ENCODE assay signal across 19 cellular contexts in the genomic region with DNA sequence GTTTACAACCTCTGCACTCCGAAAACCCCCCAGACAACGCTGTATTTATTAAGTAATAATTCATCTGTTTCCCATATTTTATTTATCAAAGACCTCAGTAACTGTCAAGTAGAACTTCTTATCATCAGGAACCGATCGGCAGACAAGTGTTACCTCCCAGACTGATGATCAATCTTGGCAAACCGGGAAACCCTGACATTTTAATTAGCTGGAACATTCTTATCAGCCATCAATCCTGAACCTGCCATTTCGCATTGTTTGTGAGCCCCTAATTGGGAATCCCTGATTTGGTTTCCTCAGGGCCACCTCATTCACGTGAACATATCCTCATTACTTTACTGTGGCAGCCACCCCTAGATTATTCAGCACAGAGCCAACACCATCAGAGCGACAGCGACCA.
DNase-seq lines count a peak whose midpoint lies in the region; ATAC-seq, FAIRE-seq and TF ChIP-seq lines count a peak whose summit lies in the region.
"Had no signal": no experiment of that assay in that cellular context is flagged by ENCODE, and none has a peak within 500 bp of the region (broad histone marks: within the 10 kb centered on the region; RNA-seq: fewer than 3 reads in every experiment).

No MANE protein-coding gene starts in this region.

- CTCF ChIA-PET in K562 (lab: Yijun Ruan, JAX; ENCODE audit: low intra/inter-chr PET ratio), result no interaction called here

- TF ChIP-seq EP300 in K562 (IDR thresholded peaks at IDR 0.05; ENCODE audit: low read length), result no peak

- H3K9me3 ChIP-seq in K562 (replicated peaks; ENCODE audit: control insufficient read depth, insufficient read depth, low read depth, low read length) (no peaks in the 10 kb centered on the region), vagina (no peaks in the 10 kb centered on the region), right cardiac atrium (ENCODE audit: control insufficient read depth, low read length) (no peaks in the 10 kb centered on the region), MM.1S (replicated peaks; ENCODE audit: insufficient read depth, low read length) (no peaks in the 10 kb centered on the region)

- no peaks in the 10 kb centered on the region for H3K9me1 ChIP-seq in K562 (ENCODE audit: control insufficient read depth, insufficient read depth, low read length)

- H3K4me1 ChIP-seq in K562 (replicated peaks in 1 of 2; ENCODE audit: control insufficient read depth in 2 of 2, insufficient read depth in 2 of 2, low read length in 2 of 2), result no peaks in the 10 kb centered on the region
- H3K4me1 ChIP-seq in vagina, result no peaks in the 10 kb centered on the region
- no peaks in the 10 kb centered on the region for H3K4me1 ChIP-seq in right cardiac atrium (ENCODE audit: control insufficient read depth, insufficient read depth, low read length)
- H3K4me1 ChIP-seq in MM.1S (ENCODE audit: low read length), result no peaks in the 10 kb centered on the region

- TF ChIP-seq POLR2A in K562 (conservative IDR thresholded peaks at IDR 0.05) (no peak), vagina (IDR thresholded peaks at IDR 0.05) (no peak)

- POLR2A ChIA-PET in K562 (lab: Yijun Ruan, JAX), result interaction anchor here (0.7 kb wide), 1 partner anchor 147 kb away, joined by 3 read pairs; no protein-coding TSS in a partner anchor

- intact Hi-C loops in K562 (cut with micrococcal nuclease) (no loop called here), vagina (cut with DNase I) (loop anchor here (5.0 kb wide), 1 partner anchor 180 kb away; no protein-coding TSS in a partner anchor), right cardiac atrium (cut with DNase I) (no loop called here)

- H3K79me2 ChIP-seq in K562 (ENCODE audit: control insufficient read depth, insufficient read depth, low read length) (no peaks in the 10 kb centered on the region), MM.1S (ENCODE audit: low read length) (no peaks in the 10 kb centered on the region)

- ATAC-seq in K562, result no peak
- no peak for ATAC-seq in right cardiac atrium
- ATAC-seq: GM23338, HepG2 had no signal

- 9% methylated on average over 9 of the region's 9 CpGs for WGBS in K562 (ENCODE audit: insufficient coverage, low coverage, missing lambda C conversion rate)
- WGBS in right cardiac atrium, result 54% methylated on average over 9 of the region's 9 CpGs

- H3K4me3 ChIP-seq in K562, result no peak overlapping the region
- H3K4me3 ChIP-seq in vagina, result no peak overlapping the region
- no peak overlapping the region for H3K4me3 ChIP-seq in coronary artery
- H3K4me3 ChIP-seq in right cardiac atrium (ENCODE audit: low read length), result no peak overlapping the region
- H3K4me3 ChIP-seq in MM.1S (ENCODE audit: low read length), result no peak overlapping the region
- H3K4me3 ChIP-seq: GM23338 had no signal

- H2AFZ ChIP-seq in K562 (ENCODE audit: low read depth, low read length), result no peak overlapping the region
- no peak overlapping the region for H2AFZ ChIP-seq in MM.1S (ENCODE audit: low read length)
- H2AFZ ChIP-seq: GM23338 had no signal

- no peaks in the 10 kb centered on the region for H3K9me2 ChIP-seq in MM.1S (replicated peaks; ENCODE audit: insufficient read depth, low read length)

- BruUV-seq in K562 (replicated peaks; lab: Mats Ljungman, UMichigan), result no TSS peak

- no peak for FAIRE-seq in K562 (lab: Jason Lieb, UNC)
- FAIRE-seq: A204.1, G401.6, GM12891, HepG2 had no signal

- H3K27me3 ChIP-seq in K562 (ENCODE audit: control insufficient read depth in 2 of 2, insufficient read depth in 2 of 2, low read length in 2 of 2) (peaks cover 2 to 12% of the 10 kb centered on the region in 2 experiments; a peak in 3 of 5 replicates), vagina (no peaks in the 10 kb centered on the region), right cardiac atrium (ENCODE audit: control insufficient read depth, insufficient read depth) (no peaks in the 10 kb centered on the region), MM.1S (replicated peaks; ENCODE audit: insufficient read depth, low read length) (no peaks in the 10 kb centered on the region)

- H3K4me2 ChIP-seq in K562 (ENCODE audit: insufficient read depth, low read length) (no peak overlapping the region), MM.1S (ENCODE audit: low read depth, low read length) (no peak overlapping the region)
- H3K4me2 ChIP-seq: GM23338 had no signal

- in situ Hi-C loops in K562 (cut with MboI), result no loop called here

- TF ChIP-seq CTCF in K562 (IDR thresholded peaks at IDR 0.05 in 2 of 3, conservative IDR thresholded peaks at IDR 0.05 in 1 of 3; ENCODE audit: insufficient read depth in 2 of 3, low read depth in 1 of 3, low read length in 3 of 3) (no peak), vagina (IDR thresholded peaks at IDR 0.05) (no peak), coronary artery (IDR thresholded peaks at IDR 0.05) (no peak), MM.1S (IDR thresholded peaks at IDR 0.05; ENCODE audit: low read length) (no peak)

- DNase-seq in activated effector memory CD4-positive, alpha-beta T cell treated with anti-CD3 and anti-CD28 coated beads, Interleukin-2, amount 50 U/mL, for 16 hours, result peak; percentile 6
- DNase-seq in activated effector memory CD4-positive, alpha-beta T cell treated with Interleukin-2 at 50 U/mL for 16 hours, result no peak
- DNase-seq in K562 (ENCODE audit: extremely low read depth in 1 of 4, low spot score in 3 of 4) (no peak), islet precursor cell (peak; percentile 46), vagina (ENCODE audit: extremely low spot score in 2 of 2) (peak; percentile 16 to 34), coronary artery (ENCODE audit: low spot score) (no peak), right cardiac atrium (no peak), MM.1S (no peak)
- DNase-seq: C1 segment of cervical spinal cord; Calu3; CD4-positive, alpha-beta T cell; DMS79; H7; HFFc6 had no signal

- TF ChIP-seq RAD21 in K562 (CRISPR knock-in tag; conservative IDR thresholded peaks at IDR 0.05 in 1 of 2, IDR thresholded peaks at IDR 0.05 in 1 of 2), result no peak

- no peaks in the 10 kb centered on the region for H3F3A ChIP-seq in MM.1S (ENCODE audit: insufficient read depth, low read length)

- H3K36me3 ChIP-seq in K562 (ENCODE audit: control insufficient read depth, insufficient read depth, low read length), result no peaks in the 10 kb centered on the region
- no peaks in the 10 kb centered on the region for H3K36me3 ChIP-seq in vagina
- H3K36me3 ChIP-seq in MM.1S (replicated peaks; ENCODE audit: insufficient read depth, low read length), result no peaks in the 10 kb centered on the region

- no peak overlapping the region for H3K27ac ChIP-seq in K562 (ENCODE audit: extremely low read depth, low read depth, low read length)
- H3K27ac ChIP-seq in vagina, result no peak overlapping the region
- H3K27ac ChIP-seq in coronary artery, result no peak overlapping the region
- H3K27ac ChIP-seq in right cardiac atrium (ENCODE audit: low read length), result no peak overlapping the region
- H3K27ac ChIP-seq in MM.1S (ENCODE audit: low read length), result no peak overlapping the region

- H4K20me1 ChIP-seq in K562 (replicated peaks; ENCODE audit: control insufficient read depth, insufficient read depth, low read length) (no peaks in the 10 kb centered on the region), MM.1S (ENCODE audit: insufficient read depth, low read length) (no peaks in the 10 kb centered on the region)

- H3K9ac ChIP-seq in K562 (ENCODE audit: insufficient read depth in 1 of 2, low read depth in 2 of 2, low read length in 2 of 2) (no peak overlapping the region), MM.1S (ENCODE audit: low read length) (no peak overlapping the region)

TF ChIP-seq in K562, 482 proteins besides CTCF, POLR2A, EP300 and RAD21 (continues in another document):
- no peak for TF ChIP-seq ZKSCAN1 (IDR thresholded peaks at IDR 0.05; ENCODE audit: low read depth, low read length)
- TF ChIP-seq ZFPM2 (CRISPR knock-in tag; IDR thresholded peaks at IDR 0.05), result no peak
- TF ChIP-seq, protein P1, sequence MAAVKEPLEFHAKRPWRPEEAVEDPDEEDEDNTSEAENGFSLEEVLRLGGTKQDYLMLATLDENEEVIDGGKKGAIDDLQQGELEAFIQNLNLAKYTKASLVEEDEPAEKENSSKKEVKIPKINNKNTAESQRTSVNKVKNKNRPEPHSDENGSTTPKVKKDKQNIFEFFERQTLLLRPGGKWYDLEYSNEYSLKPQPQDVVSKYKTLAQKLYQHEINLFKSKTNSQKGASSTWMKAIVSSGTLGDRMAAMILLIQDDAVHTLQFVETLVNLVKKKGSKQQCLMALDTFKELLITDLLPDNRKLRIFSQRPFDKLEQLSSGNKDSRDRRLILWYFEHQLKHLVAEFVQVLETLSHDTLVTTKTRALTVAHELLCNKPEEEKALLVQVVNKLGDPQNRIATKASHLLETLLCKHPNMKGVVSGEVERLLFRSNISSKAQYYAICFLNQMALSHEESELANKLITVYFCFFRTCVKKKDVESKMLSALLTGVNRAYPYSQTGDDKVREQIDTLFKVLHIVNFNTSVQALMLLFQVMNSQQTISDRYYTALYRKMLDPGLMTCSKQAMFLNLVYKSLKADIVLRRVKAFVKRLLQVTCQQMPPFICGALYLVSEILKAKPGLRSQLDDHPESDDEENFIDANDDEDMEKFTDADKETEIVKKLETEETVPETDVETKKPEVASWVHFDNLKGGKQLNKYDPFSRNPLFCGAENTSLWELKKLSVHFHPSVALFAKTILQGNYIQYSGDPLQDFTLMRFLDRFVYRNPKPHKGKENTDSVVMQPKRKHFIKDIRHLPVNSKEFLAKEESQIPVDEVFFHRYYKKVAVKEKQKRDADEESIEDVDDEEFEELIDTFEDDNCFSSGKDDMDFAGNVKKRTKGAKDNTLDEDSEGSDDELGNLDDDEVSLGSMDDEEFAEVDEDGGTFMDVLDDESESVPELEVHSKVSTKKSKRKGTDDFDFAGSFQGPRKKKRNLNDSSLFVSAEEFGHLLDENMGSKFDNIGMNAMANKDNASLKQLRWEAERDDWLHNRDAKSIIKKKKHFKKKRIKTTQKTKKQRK (IDR thresholded peaks at IDR 0.05; ENCODE audit: borderline replicate concordance, low read depth, low read length), result no peak
- TF ChIP-seq GATAD2B (IDR thresholded peaks at IDR 0.05; ENCODE audit: borderline replicate concordance), result no peak
- no peak for TF ChIP-seq NFE2 (IDR thresholded peaks at IDR 0.05; ENCODE audit: low read depth)
- TF ChIP-seq SETDB1 (IDR thresholded peaks at IDR 0.05; ENCODE audit: low read length), result no peak

Comparison
In these comparisons a context has a peak if more than half of its experiments do, and no peak if none do; other contexts are left out.
1. DNase-seq: peak in activated effector memory CD4-positive, alpha-beta T cell treated with anti-CD3 and anti-CD28 coated beads, Interleukin-2, amount 50 U/mL, for 16 hours (single experiment), islet precursor cell (single experiment) and vagina (2 of 2); none in activated effector memory CD4-positive, alpha-beta T cell treated with Interleukin-2 at 50 U/mL for 16 hours (single experiment), K562 (0 of 4), coronary artery (single experiment), right cardiac atrium (0 of 3) and MM.1S (single experiment).